24 cellular contexts compared by ENCODE assay signal in the genomic region with DNA sequence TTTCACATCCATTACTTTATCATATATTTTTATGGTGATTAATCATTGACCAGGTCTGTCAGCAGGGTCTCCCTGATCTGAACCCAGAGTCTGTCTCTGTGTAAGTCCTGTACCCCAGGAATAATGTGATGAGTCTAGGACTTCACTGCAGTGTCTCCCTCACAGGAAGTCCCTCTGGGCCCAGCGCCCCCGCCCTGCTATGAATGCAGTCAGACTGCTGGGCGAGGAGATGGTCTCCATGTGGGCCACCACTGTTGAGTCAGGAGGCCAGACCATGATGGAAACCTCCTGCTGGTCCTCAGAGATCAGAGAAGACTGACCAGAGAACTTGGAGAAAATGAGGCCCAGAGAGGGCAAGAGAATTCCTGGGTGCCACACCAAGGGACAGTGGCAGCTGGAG. TPM values are rescaled to one million over a fixed set of nuclear protein-coding genes. Genes with fewer than 3 reads are reported as not detected.
"Had no signal": no experiment of that assay in that cellular context is flagged by ENCODE, and none has a peak within 500 bp of the region (broad histone marks: within the 10 kb centered on the region; RNA-seq: fewer than 3 reads in every experiment).

No MANE protein-coding gene starts in this region.

- H3K9ac ChIP-seq: SK-N-SH had no signal

- H3K9me3 Mint-ChIP-seq: activated naive CD4-positive, alpha-beta T cell treated with anti-CD3 and anti-CD28 coated beads, Interleukin-2, amount 50 U/mL, for 24 hours; neural crest cell; stimulated activated naive B cell treated with anti-CD40 and anti-IgM and Interleukin-4, amounts not matched to agents 10 μg/mL and 1 μg/mL and 100 μg/mL, for 72 hours had no signal

- H3K27me3 Mint-ChIP-seq: activated naive CD4-positive, alpha-beta T cell treated with anti-CD3 and anti-CD28 coated beads, Interleukin-2, amount 50 U/mL, for 24 hours; stimulated activated naive B cell treated with anti-CD40 and anti-IgM and Interleukin-4, amounts not matched to agents 10 μg/mL and 1 μg/mL and 100 μg/mL, for 72 hours had no signal

- H3K4me1 ChIP-seq: foreskin keratinocyte, right lobe of liver had no signal

- H3K27ac ChIP-seq: epithelial cell of prostate, foreskin keratinocyte, psoas muscle, right lobe of liver, thoracic aorta, upper lobe of right lung had no signal

- H3K27me3 ChIP-seq: cardiac muscle cell, dorsolateral prefrontal cortex, foreskin keratinocyte, right lobe of liver, upper lobe of right lung had no signal

- H3K27ac Mint-ChIP-seq: activated naive CD4-positive, alpha-beta T cell treated with anti-CD3 and anti-CD28 coated beads, Interleukin-2, amount 50 U/mL, for 24 hours had no signal

- H3K36me3 Mint-ChIP-seq: activated naive CD4-positive, alpha-beta T cell treated with anti-CD3 and anti-CD28 coated beads, Interleukin-2, amount 50 U/mL, for 24 hours had no signal

- H3K4me2 ChIP-seq: SK-N-SH had no signal

- FAIRE-seq: colon, small intestine had no signal

- ATAC-seq: foreskin keratinocyte; psoas muscle; right lobe of liver; stimulated activated naive B cell treated with anti-CD40 and anti-IgM and Interleukin-4, amounts not matched to agents 10 μg/mL and 1 μg/mL and 100 μg/mL, for 72 hours; upper lobe of right lung had no signal

- H3K4me3 ChIP-seq: cardiac muscle cell, dorsolateral prefrontal cortex, psoas muscle, right lobe of liver, thoracic aorta, upper lobe of right lung had no signal

- H3K4me3 Mint-ChIP-seq: activated naive CD4-positive, alpha-beta T cell treated with anti-CD3 and anti-CD28 coated beads, Interleukin-2, amount 50 U/mL, for 24 hours; neural crest cell; stimulated activated naive B cell treated with anti-CD40 and anti-IgM and Interleukin-4, amounts not matched to agents 10 μg/mL and 1 μg/mL and 100 μg/mL, for 72 hours had no signal

- H3K36me3 ChIP-seq: cardiac muscle cell had no signal

- H3K4me1 Mint-ChIP-seq: neural crest cell had no signal

- DNase-seq: activated CD4-positive, alpha-beta T cell treated with anti-CD3 and anti-CD28 coated beads for 48 hours; activated CD4-positive, CD25-positive, alpha-beta regulatory T cell; amniotic stem cell; dorsolateral prefrontal cortex; foreskin keratinocyte; hypothalamus; islet precursor cell; mammary epithelial cell; psoas muscle; right lobe of liver; SK-N-SH; small intestine; stimulated activated CD4-positive, alpha-beta T cell treated with anti-CD3 and anti-CD28 coated beads, Interleukin-4, amount 100 ng/mL, for 24 hours; stimulated activated naive B cell treated with anti-CD40 and anti-IgM and Interleukin-4, amounts not matched to agents 10 μg/mL and 1 μg/mL and 100 μg/mL, for 72 hours; upper lobe of right lung had no signal

- H3K9me3 ChIP-seq: psoas muscle, right lobe of liver, SK-N-SH, thoracic aorta, upper lobe of right lung had no signal

RNA-seq across cellular contexts. Expression of gene SYTL1, which starts 10.4 kb away (rescaled TPM):
- total RNA-seq: myocyte had no signal

RNA-seq across cellular contexts. Expression of gene FCN3, which starts 43.2 kb away (rescaled TPM):
- total RNA-seq: fibroblast of lung, foreskin keratinocyte, mammary epithelial cell, myocyte, neural crest cell, osteocyte had no signal
- polyA plus RNA-seq: fibroblast of lung, mammary epithelial cell, SK-N-SH had no signal

RNA-seq across cellular contexts. Expression of gene CD164L2, which starts 51.7 kb away (rescaled TPM):
- total RNA-seq: fibroblast of lung, myocyte, neural crest cell, osteocyte, psoas muscle, thoracic aorta had no signal
- polyA plus RNA-seq: fibroblast of lung, psoas muscle had no signal
